Comparison of ENCODE assay signal across 9 cellular contexts in genomic region chr3:71930056-71930991, GRCh38.
A peak's percentile ranks its signal among the peaks of the same experiment; 100 is the strongest.
DNase-seq lines count a peak whose midpoint lies in the region; ATAC-seq, FAIRE-seq and TF ChIP-seq lines count a peak whose summit lies in the region.
"Had no signal": no experiment of that assay in that cellular context is flagged by ENCODE, and none has a peak within 500 bp of the region (broad histone marks: within the 10 kb centered on the region; RNA-seq: fewer than 3 reads in every experiment).

No MANE protein-coding gene starts in this region.

- H3K27me3 ChIP-seq in OCI-LY1 (ENCODE audit: insufficient read depth, low read length) (no peaks in the 10 kb centered on the region), prostate gland (replicated peaks; ENCODE audit: insufficient read depth) (no peaks in the 10 kb centered on the region)

- no peaks in the 10 kb centered on the region for H3K9me3 ChIP-seq in OCI-LY1 (ENCODE audit: low read length)
- H3K9me3 ChIP-seq in prostate gland: no peaks in the 10 kb centered on the region

- no peak for TF ChIP-seq POLR2A in prostate gland (IDR thresholded peaks at IDR 0.05)

- H3K4me3 ChIP-seq in AG09309 (ENCODE audit: control insufficient read depth, low read depth, low read length) (no peak overlapping the region), OCI-LY1 (ENCODE audit: low read depth, low read length, poor library complexity, severe bottlenecking) (no peak overlapping the region), fibroblast of pulmonary artery (replicated peaks; ENCODE audit: low read depth, low read length) (no peak overlapping the region), prostate gland (no peak overlapping the region)

- intact Hi-C loops in prostate gland (cut with DNase I): no loop called here

- no peak for ATAC-seq in GM18868 (IDR thresholded peaks at IDR 0.05; ENCODE audit: unreplicated experiment)

- no peaks in the 10 kb centered on the region for H3K9me2 ChIP-seq in OCI-LY1 (ENCODE audit: low read depth, low read length)

- H3K9ac ChIP-seq in OCI-LY1 (ENCODE audit: low read length): no peak overlapping the region

- H3K27ac ChIP-seq in OCI-LY1 (ENCODE audit: low read depth, low read length, poor library complexity, severe bottlenecking) (no peak overlapping the region), prostate gland (no peak overlapping the region)
- H3K27ac ChIP-seq: HL-60 had no signal

- H3K4me2 ChIP-seq in OCI-LY1 (ENCODE audit: low read length): no peak overlapping the region

- no peak overlapping the region for H2AFZ ChIP-seq in OCI-LY1 (ENCODE audit: low read length)

- WGBS in prostate gland: 69% methylated on average over 10 of the region's 10 CpGs

- H3F3A ChIP-seq in OCI-LY1 (ENCODE audit: insufficient read depth, low read length): no peaks in the 10 kb centered on the region

- H3K36me3 ChIP-seq in OCI-LY1 (ENCODE audit: insufficient read depth, low read length): no peaks in the 10 kb centered on the region
- H3K36me3 ChIP-seq in prostate gland: no peaks in the 10 kb centered on the region

- TF ChIP-seq CTCF in AG09309 (IDR thresholded peaks at IDR 0.05; ENCODE audit: control insufficient read depth, insufficient read depth, low read depth, low read length, missing control alignments) (no peak), OCI-LY1 (IDR thresholded peaks at IDR 0.05; ENCODE audit: low read length) (peak; percentile 49), fibroblast of pulmonary artery (IDR thresholded peaks at IDR 0.05; ENCODE audit: low read length, missing control alignments) (peak; percentile 26), prostate gland (IDR thresholded peaks at IDR 0.05) (no peak)

- no peaks in the 10 kb centered on the region for H3K4me1 ChIP-seq in OCI-LY1 (ENCODE audit: insufficient read depth, low read length, severe bottlenecking)
- no peaks in the 10 kb centered on the region for H3K4me1 ChIP-seq in prostate gland (replicated peaks)

- peak; percentile 2 for DNase-seq in AG09309 (ENCODE audit: low read depth)
- DNase-seq in GM18507 (ENCODE audit: extremely low spot score, insufficient read length, low read depth): no peak
- peak; percentile 72 for DNase-seq in fibroblast of pulmonary artery (ENCODE audit: low read depth)
- peak; percentile 0 to 7 for DNase-seq in stimulated activated CD8-positive, alpha-beta memory T cell treated with anti-CD3 and anti-CD28 coated beads, Interleukin-7, amount 100 ng/mL, for 48 hours (ENCODE audit: extremely low read depth in 1 of 2, low read depth in 1 of 2)
- DNase-seq in midbrain (lab: John Stamatoyannopoulos, UW): no peak
- DNase-seq in prostate gland (ENCODE audit: low spot score): no peak

- no peaks in the 10 kb centered on the region for H4K20me1 ChIP-seq in OCI-LY1 (ENCODE audit: insufficient read depth, low read length)

- H3K79me2 ChIP-seq in OCI-LY1 (ENCODE audit: insufficient read depth, low read length): no peaks in the 10 kb centered on the region

- peak; percentile 21 for FAIRE-seq in GM18507 (lab: Jason Lieb, UNC)

Comparison
In these comparisons a context has a peak if more than half of its experiments do, and no peak if none do; other contexts are left out.
1. DNase-seq: peak in AG09309 (single experiment), fibroblast of pulmonary artery (single experiment) and stimulated activated CD8-positive, alpha-beta memory T cell treated with anti-CD3 and anti-CD28 coated beads, Interleukin-7, amount 100 ng/mL, for 48 hours (2 of 2); none in GM18507 (single experiment), midbrain (single experiment) and prostate gland (single experiment).
2. CTCF ChIP-seq: peak in OCI-LY1 (single experiment) and fibroblast of pulmonary artery (single experiment); none in AG09309 (single experiment) and prostate gland (0 of 4).